35 cellular contexts compared by ENCODE assay signal in the genomic region with DNA sequence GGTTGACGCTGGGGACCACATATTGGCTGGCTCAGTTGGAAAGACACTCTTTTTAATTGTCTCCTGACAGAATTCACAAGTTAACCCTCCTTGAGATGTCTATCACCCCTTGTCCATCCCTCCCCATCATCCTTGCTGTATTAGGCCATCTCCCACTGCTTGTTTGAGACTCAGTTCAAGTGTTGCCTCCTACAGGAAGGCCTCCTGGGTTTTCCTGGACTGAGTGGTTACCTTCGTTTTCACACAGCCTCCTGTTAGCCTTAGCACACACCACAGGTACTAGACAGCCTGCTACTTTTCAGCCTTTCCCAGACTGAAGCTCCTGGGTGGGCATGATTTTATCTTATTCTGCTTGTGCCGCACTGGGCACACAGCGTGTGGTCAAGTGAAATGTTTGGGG.
DNase-seq lines count a peak whose midpoint lies in the region; ATAC-seq, FAIRE-seq and TF ChIP-seq lines count a peak whose summit lies in the region.
"Had no signal": no experiment of that assay in that cellular context is flagged by ENCODE, and none has a peak within 500 bp of the region (broad histone marks: within the 10 kb centered on the region; RNA-seq: fewer than 3 reads in every experiment).

No MANE protein-coding gene starts in this region.

- H3K27ac ChIP-seq in HepG2 (ENCODE audit: extremely low read length, insufficient read depth, low read length) = no peak overlapping the region
- no peak overlapping the region for H3K27ac ChIP-seq in right lobe of liver
- no peak overlapping the region for H3K27ac ChIP-seq in A549
- H3K27ac ChIP-seq in K562 (ENCODE audit: extremely low read depth, low read depth, low read length) = no peak overlapping the region
- no peak overlapping the region for H3K27ac ChIP-seq in neural progenitor cell
- H3K27ac ChIP-seq: 22Rv1; BLaER1; BLaER1 treated with 17β-estradiol and CSF1 and Interleukin-3, amounts not matched to agents 10 nM and 100 nM; C4-2B had no signal

- TF ChIP-seq EP300 in HepG2 (IDR thresholded peaks at IDR 0.05; ENCODE audit: low read depth in 2 of 2, low read length in 2 of 2) (no peak), HepG2 (CRISPR knock-in tag; IDR thresholded peaks at IDR 0.05; ENCODE audit: borderline replicate concordance) (no peak), A549 (IDR thresholded peaks at IDR 0.05) (no peak), K562 (IDR thresholded peaks at IDR 0.05; ENCODE audit: low read length) (no peak)

- peaks cover 17% of the 10 kb centered on the region for H3K27me3 Mint-ChIP-seq in neural progenitor cell (ENCODE audit: insufficient read depth, low read depth)
- H3K27me3 Mint-ChIP-seq: B cell; CD4-positive, alpha-beta memory T cell; CD4-positive, alpha-beta T cell; CD4-positive, CD25-positive, alpha-beta regulatory T cell; CD8-positive, alpha-beta memory T cell had no signal

- H3K27me3 ChIP-seq in HepG2 (ENCODE audit: control insufficient read depth in 1 of 2, insufficient read depth in 2 of 2, low read length in 2 of 2) (no peaks in the 10 kb centered on the region), right lobe of liver (no peaks in the 10 kb centered on the region), K562 (ENCODE audit: control insufficient read depth in 2 of 2, insufficient read depth in 2 of 2, low read length in 2 of 2) (peaks cover 10 to 45% of the 10 kb centered on the region in 2 experiments; a peak in 3 of 5 replicates), neural progenitor cell (peaks cover 44% of the 10 kb centered on the region)
- H3K27me3 ChIP-seq: BE2C; BLaER1; BLaER1 treated with 17β-estradiol and CSF1 and Interleukin-3, amounts not matched to agents 10 nM and 100 nM had no signal

- DNase-seq in HepG2 (ENCODE audit: low spot score) (no peak), right lobe of liver (no peak), A549 (ENCODE audit: low read depth in 1 of 2, low spot score in 1 of 2) (no peak), K562 (ENCODE audit: extremely low read depth in 1 of 4, low spot score in 3 of 4) (no peak), neural progenitor cell (ENCODE audit: low spot score) (no peak), NCI-H146 treated with DMSO at 0.1 percent for 48 hours (lab: John Stamatoyannopoulos, UW; ENCODE audit: unreplicated experiment) (no peak), HuH-7 (ENCODE audit: low spot score) (no peak)
- no peak for DNase-seq in effector CD4-positive, alpha-beta T cell
- DNase-seq: 8988T; ACHN; AML-193; BE2C; C1 segment of cervical spinal cord; Caco-2; Calu3; CD4-positive, alpha-beta memory T cell; CD4-positive, alpha-beta T cell; CD4-positive, CD25-positive, alpha-beta regulatory T cell; CD8-positive, alpha-beta memory T cell; CD8-positive, alpha-beta T cell; COR-L47; DMS 273 treated with DMSO at 0.1 percent for 48 hours; DMS153; DMS53; DMS79; DMS79 treated with DMSO at 0.1 percent for 48 hours; DND-41; EL had no signal

- H3K4me3 Mint-ChIP-seq in neural progenitor cell = peak overlapping the region; percentile 28
- H3K4me3 Mint-ChIP-seq: B cell; CD14-positive monocyte; CD4-positive, alpha-beta memory T cell; CD4-positive, alpha-beta T cell; CD4-positive, CD25-positive, alpha-beta regulatory T cell; CD8-positive, alpha-beta memory T cell; CD8-positive, alpha-beta T cell had no signal

- BruUV-seq in HepG2 (replicated peaks; lab: Mats Ljungman, UMichigan) = no TSS peak
- no TSS peak for BruUV-seq in K562 (replicated peaks; lab: Mats Ljungman, UMichigan)

- no peak overlapping the region for H3K27ac Mint-ChIP-seq in neural progenitor cell
- H3K27ac Mint-ChIP-seq: B cell; CD14-positive monocyte; CD4-positive, alpha-beta T cell; CD4-positive, CD25-positive, alpha-beta regulatory T cell; CD8-positive, alpha-beta T cell had no signal

- TF ChIP-seq CTCF in HepG2 (CRISPR knock-in tag; IDR thresholded peaks at IDR 0.05) (no peak), right lobe of liver (IDR thresholded peaks at IDR 0.05) (no peak), A549 (IDR thresholded peaks at IDR 0.05) (no peak), K562 (IDR thresholded peaks at IDR 0.05 in 2 of 3, conservative IDR thresholded peaks at IDR 0.05 in 1 of 3; ENCODE audit: insufficient read depth in 2 of 3, low read depth in 1 of 3, low read length in 3 of 3) (no peak), neural progenitor cell (IDR thresholded peaks at IDR 0.05) (no peak)

- H3K36me3 ChIP-seq in HepG2 (replicated peaks in 1 of 2; ENCODE audit: control insufficient read depth in 1 of 2, insufficient read depth in 2 of 2, low read length in 2 of 2) = no peaks in the 10 kb centered on the region; a peak in 1 of 5 replicates
- no peaks in the 10 kb centered on the region for H3K36me3 ChIP-seq in right lobe of liver
- no peaks in the 10 kb centered on the region for H3K36me3 ChIP-seq in K562 (ENCODE audit: control insufficient read depth, insufficient read depth, low read length)
- no peaks in the 10 kb centered on the region for H3K36me3 ChIP-seq in neural progenitor cell
- H3K36me3 ChIP-seq: BE2C had no signal

- WGBS in HepG2 (ENCODE audit: low lambda C conversion rate) = 93% methylated on average over 4 of the region's 4 CpGs
- 90% methylated on average over 4 of the region's 4 CpGs for WGBS in right lobe of liver (ENCODE audit: insufficient coverage, low coverage, low lambda C conversion rate, missing lambda C conversion rate)
- WGBS in A549 (ENCODE audit: missing lambda C conversion rate) = 76% methylated on average over 4 of the region's 4 CpGs
- WGBS in K562 (ENCODE audit: insufficient coverage, low coverage, missing lambda C conversion rate) = 47% methylated on average over 4 of the region's 4 CpGs

- POLR2A ChIA-PET in HepG2 (lab: Yijun Ruan, JAX) = no interaction called here
- POLR2A ChIA-PET in A549 (lab: Yijun Ruan, JAX) = no interaction called here
- POLR2A ChIA-PET in K562 (lab: Yijun Ruan, JAX) = no interaction called here

- no peaks in the 10 kb centered on the region for H3K9me1 ChIP-seq in K562 (ENCODE audit: control insufficient read depth, insufficient read depth, low read length)

- no peak overlapping the region for H2AFZ ChIP-seq in HepG2 (ENCODE audit: low read length)
- no peak overlapping the region for H2AFZ ChIP-seq in K562 (ENCODE audit: low read depth, low read length)
- H2AFZ ChIP-seq in neural progenitor cell (replicated peaks) = no peak overlapping the region

- ATAC-seq in HepG2 (no peak), right lobe of liver (no peak), A549 (no peak), K562 (no peak)
- ATAC-seq: CD8-positive, alpha-beta T cell had no signal

- no peaks in the 10 kb centered on the region for H3K9me3 ChIP-seq in HepG2 (ENCODE audit: low read length)
- no peaks in the 10 kb centered on the region for H3K9me3 ChIP-seq in right lobe of liver
- no peaks in the 10 kb centered on the region for H3K9me3 ChIP-seq in A549
- H3K9me3 ChIP-seq in K562 (replicated peaks; ENCODE audit: control insufficient read depth, insufficient read depth, low read depth, low read length) = no peaks in the 10 kb centered on the region
- H3K9me3 ChIP-seq in neural progenitor cell (ENCODE audit: low read depth) = no peaks in the 10 kb centered on the region
- H3K9me3 ChIP-seq: BE2C, Caco-2 had no signal

- H3K9me3 Mint-ChIP-seq in neural progenitor cell = peaks cover 7% of the 10 kb centered on the region
- H3K9me3 Mint-ChIP-seq: CD4-positive, alpha-beta T cell; CD8-positive, alpha-beta memory T cell had no signal

- H3K9ac ChIP-seq in HepG2 (ENCODE audit: insufficient read depth, low read depth, low read length) (no peak overlapping the region), K562 (ENCODE audit: insufficient read depth in 1 of 2, low read depth in 2 of 2, low read length in 2 of 2) (no peak overlapping the region), neural progenitor cell (no peak overlapping the region)
- H3K9ac ChIP-seq: BLaER1; BLaER1 treated with 17β-estradiol and CSF1 and Interleukin-3, amounts not matched to agents 10 nM and 100 nM had no signal

- TF ChIP-seq RAD21 in HepG2 (CRISPR knock-in tag; IDR thresholded peaks at IDR 0.05) (no peak), A549 (conservative IDR thresholded peaks at IDR 0.05 in 1 of 2, IDR thresholded peaks at IDR 0.05 in 1 of 2) (no peak), K562 (CRISPR knock-in tag; conservative IDR thresholded peaks at IDR 0.05 in 1 of 2, IDR thresholded peaks at IDR 0.05 in 1 of 2) (no peak)

- CTCF ChIA-PET in HepG2 (lab: Yijun Ruan, JAX; ENCODE audit: low intra/inter-chr PET ratio, low total read pairs) = no interaction called here
- CTCF ChIA-PET in A549 (lab: Yijun Ruan, JAX) = interaction anchor here (1.8 kb wide), 1 partner anchor 198 kb away, joined by 4 read pairs; no protein-coding TSS in a partner anchor
- CTCF ChIA-PET in K562 (lab: Yijun Ruan, JAX; ENCODE audit: low intra/inter-chr PET ratio) = no interaction called here

- H3K4me1 ChIP-seq in HepG2 (ENCODE audit: insufficient read depth, low read length) (peaks cover 45% of the 10 kb centered on the region), right lobe of liver (peaks cover 0 to 1% (median 0%) of the 10 kb centered on the region in 4 donors), A549 (no peaks in the 10 kb centered on the region), K562 (replicated peaks in 1 of 2; ENCODE audit: control insufficient read depth in 2 of 2, insufficient read depth in 2 of 2, low read length in 2 of 2) (no peaks in the 10 kb centered on the region), neural progenitor cell (peaks cover 9% of the 10 kb centered on the region)
- H3K4me1 ChIP-seq: BE2C, Caco-2 had no signal

- no peaks in the 10 kb centered on the region for H4K20me1 ChIP-seq in HepG2 (ENCODE audit: insufficient read depth, low read length)
- no peaks in the 10 kb centered on the region; the same call in 1 of the 2 replicates for H4K20me1 ChIP-seq in K562 (replicated peaks; ENCODE audit: control insufficient read depth, insufficient read depth, low read length)
- peaks cover 21% of the 10 kb centered on the region for H4K20me1 ChIP-seq in neural progenitor cell (ENCODE audit: low read depth)
- H4K20me1 ChIP-seq: BLaER1; BLaER1 treated with 17β-estradiol and CSF1 and Interleukin-3, amounts not matched to agents 10 nM and 100 nM had no signal

- no peak for FAIRE-seq in HepG2 (lab: Jason Lieb, UNC)
- FAIRE-seq in A549 (lab: Jason Lieb, UNC) = no peak
- FAIRE-seq in K562 (lab: Jason Lieb, UNC) = no peak
- FAIRE-seq: A204.1 had no signal

- H3K4me3 ChIP-seq in HepG2 (replicated peaks in 1 of 3; ENCODE audit: insufficient read depth in 1 of 3, low read depth in 2 of 3, low read length in 3 of 3) (no peak overlapping the region), right lobe of liver (no peak overlapping the region), A549 (no peak overlapping the region), K562 (no peak overlapping the region), neural progenitor cell (no peak overlapping the region)
- H3K4me3 ChIP-seq: BLaER1; BLaER1 treated with 17β-estradiol and CSF1 and Interleukin-3, amounts not matched to agents 10 nM and 100 nM had no signal

- H3F3A ChIP-seq in neural progenitor cell (ENCODE audit: low read depth) = peaks cover 13% of the 10 kb centered on the region

- no peak overlapping the region for H3K4me2 ChIP-seq in HepG2 (ENCODE audit: low read depth, low read length)
- no peak overlapping the region for H3K4me2 ChIP-seq in A549
- H3K4me2 ChIP-seq in K562 (ENCODE audit: insufficient read depth, low read length) = no peak overlapping the region
- H3K4me2 ChIP-seq in neural progenitor cell = no peak overlapping the region
- H3K4me2 ChIP-seq: BLaER1; BLaER1 treated with 17β-estradiol and CSF1 and Interleukin-3, amounts not matched to agents 10 nM and 100 nM had no signal

- H3K4me1 Mint-ChIP-seq in neural progenitor cell = peaks cover 40% of the 10 kb centered on the region
- H3K4me1 Mint-ChIP-seq: B cell; CD14-positive monocyte; CD4-positive, alpha-beta memory T cell; CD8-positive, alpha-beta memory T cell had no signal

- in situ Hi-C loops in HepG2 (cut with HindIII; ENCODE audit: extremely low pct_ligation_motif_present, low pct_unique_long_range_greater_than_20kb) (no loop called here), K562 (cut with MboI) (no loop called here)

- H3K79me2 ChIP-seq in HepG2 (ENCODE audit: insufficient read depth, low read length) (no peaks in the 10 kb centered on the region), K562 (ENCODE audit: control insufficient read depth, insufficient read depth, low read length) (no peaks in the 10 kb centered on the region), neural progenitor cell (ENCODE audit: low read depth) (no peaks in the 10 kb centered on the region)

- intact Hi-C loops in HepG2 (cut with micrococcal nuclease; ENCODE audit: unreplicated experiment) (no loop called here), right lobe of liver (cut with DNase I) (no loop called here), K562 (cut with micrococcal nuclease) (no loop called here)

- peaks cover 11% of the 10 kb centered on the region for H3K36me3 Mint-ChIP-seq in neural progenitor cell
- H3K36me3 Mint-ChIP-seq: CD14-positive monocyte had no signal

- TF ChIP-seq POLR2A in HepG2 (IDR thresholded peaks at IDR 0.05; ENCODE audit: insufficient read depth in 1 of 2, low read depth in 2 of 2, low read length in 2 of 2) = no peak
- TF ChIP-seq POLR2A in right lobe of liver (IDR thresholded peaks at IDR 0.05) = no peak
- no peak for TF ChIP-seq POLR2A in A549 (IDR thresholded peaks at IDR 0.05; ENCODE audit: low read length)
- TF ChIP-seq POLR2A in K562 (conservative IDR thresholded peaks at IDR 0.05) = no peak
